In genomic region chr4:110632506-110633357, GRCh38 we compare ENCODE assay signal across 12 cellular contexts. TPM values are rescaled to one million over a fixed set of nuclear protein-coding genes. Genes with fewer than 3 reads are reported as not detected.
A peak's percentile ranks its signal among the peaks of the same experiment; 100 is the strongest.
DNase-seq lines count a peak whose midpoint lies in the region; ATAC-seq, FAIRE-seq and TF ChIP-seq lines count a peak whose summit lies in the region.
"Had no signal": no experiment of that assay in that cellular context is flagged by ENCODE, and none has a peak within 500 bp of the region (broad histone marks: within the 10 kb centered on the region; RNA-seq: fewer than 3 reads in every experiment).

No MANE protein-coding gene starts in this region.

- H3K4me1 Mint-ChIP-seq in astrocyte (ENCODE audit: low read depth, unreplicated experiment): peaks cover 9% of the 10 kb centered on the region

- H2AFZ ChIP-seq in astrocyte (ENCODE audit: low read depth, low read length) (peak overlapping the region; percentile 89), keratinocyte (ENCODE audit: control insufficient read depth, low read length) (no peak overlapping the region)

- peaks cover 93% of the 10 kb centered on the region for H3K27me3 ChIP-seq in astrocyte (ENCODE audit: insufficient read depth, low read length)
- peaks cover 92% of the 10 kb centered on the region for H3K27me3 ChIP-seq in keratinocyte (ENCODE audit: control insufficient read depth, extremely low read depth, insufficient read depth, low read length)
- peaks cover 41 to 100% (median 100%) of the 10 kb centered on the region in 3 donors for H3K27me3 ChIP-seq in stomach

- H3K9me3 ChIP-seq in astrocyte (ENCODE audit: insufficient read depth, low read depth, low read length) (peaks cover 10% of the 10 kb centered on the region), keratinocyte (ENCODE audit: control insufficient read depth, low read depth, low read length) (peaks cover 2% of the 10 kb centered on the region), stomach (peaks cover 0 to 9% (median 0%) of the 10 kb centered on the region in 4 donors)

- H3K36me3 ChIP-seq in astrocyte (ENCODE audit: insufficient read depth, low read length) (no peaks in the 10 kb centered on the region), keratinocyte (ENCODE audit: control insufficient read depth in 2 of 2, extremely low read depth in 1 of 2, insufficient read depth in 2 of 2, low read length in 2 of 2) (no peaks in the 10 kb centered on the region), stomach (no peaks in the 10 kb centered on the region)

- FAIRE-seq in astrocyte (lab: Jason Lieb, UNC): no peak
- no peak for FAIRE-seq in keratinocyte (lab: Jason Lieb, UNC)

- H3K36me3 Mint-ChIP-seq in astrocyte (ENCODE audit: low read depth, unreplicated experiment): peaks cover 18% of the 10 kb centered on the region

- H3K4me2 ChIP-seq in astrocyte (ENCODE audit: low read length) (peak overlapping the region; percentile 92), keratinocyte (ENCODE audit: control insufficient read depth, extremely low read depth, insufficient read depth, low read depth, low read length) (peak overlapping the region; percentile 67)

- intact Hi-C loops in stomach (cut with DNase I; ENCODE audit: low total_unique reads): loop anchor here (5.0 kb wide), 1 partner anchor 330 kb away; no protein-coding TSS in a partner anchor

- no peaks in the 10 kb centered on the region for H3K9me1 ChIP-seq in keratinocyte (ENCODE audit: control insufficient read depth, extremely low read depth, insufficient read depth, low read length)

- no peak for TF ChIP-seq EP300 in stomach (IDR thresholded peaks at IDR 0.05)

- H3K27ac Mint-ChIP-seq in astrocyte (ENCODE audit: unreplicated experiment): peak overlapping the region; percentile 62

- peak; percentile 51 for DNase-seq in activated CD8-positive, alpha-beta memory T cell treated with anti-CD3 and anti-CD28 coated beads, Interleukin-2, amount 50 U/mL, for 48 hours
- no peak for DNase-seq in activated CD8-positive, alpha-beta memory T cell treated with anti-CD3 and anti-CD28 coated beads for 24 hours
- DNase-seq in astrocyte (ENCODE audit: low read depth) (no peak), keratinocyte (ENCODE audit: low read depth, low spot score) (no peak), stomach (no peak), DMS79 (lab: John Stamatoyannopoulos, UW) (no peak)
- DNase-seq: activated CD4-positive, alpha-beta T cell treated with anti-CD3 and anti-CD28 coated beads, Interleukin-2, amount 50 U/mL, for 4 hours had no signal

- peaks cover 3% of the 10 kb centered on the region for H4K20me1 ChIP-seq in astrocyte (ENCODE audit: insufficient read depth, low read length)
- H4K20me1 ChIP-seq in keratinocyte (ENCODE audit: control insufficient read depth, extremely low read depth, insufficient read depth, low read length): no peaks in the 10 kb centered on the region

- dilution Hi-C loops in keratinocyte (cut with MboI; ENCODE audit: extremely low pct_ligation_motif_present, low sequenced_read_pairs): loop anchor here (25.0 kb wide), 1 partner anchor 330 kb away; no protein-coding TSS in a partner anchor

- peak overlapping the region; percentile 78 for H3K4me3 Mint-ChIP-seq in astrocyte (ENCODE audit: unreplicated experiment)

- H3K27ac ChIP-seq in astrocyte (ENCODE audit: low read depth, low read length) (no peak overlapping the region), keratinocyte (ENCODE audit: control insufficient read depth, insufficient read depth, low read length) (no peak overlapping the region), stomach (no peak overlapping the region)
- H3K27ac ChIP-seq: C4-2B had no signal

- TF ChIP-seq CTCF in astrocyte (IDR thresholded peaks at IDR 0.05; ENCODE audit: insufficient read depth, low read depth, low read length) (no peak), keratinocyte (optimal IDR thresholded peaks at IDR 0.05 in 1 of 3, IDR thresholded peaks at IDR 0.05 in 1 of 3, conservative IDR thresholded peaks at IDR 0.05 in 1 of 3; ENCODE audit: extremely low read depth in 1 of 3, insufficient read depth in 2 of 3, low read length in 3 of 3) (no peak), stomach (IDR thresholded peaks at IDR 0.05) (no peak)

- no peaks in the 10 kb centered on the region for H3K79me2 ChIP-seq in astrocyte (ENCODE audit: insufficient read depth, low read length)
- H3K79me2 ChIP-seq in keratinocyte (ENCODE audit: control insufficient read depth, insufficient read depth, low read length): no peaks in the 10 kb centered on the region

- no peak overlapping the region for H3K9ac ChIP-seq in astrocyte (ENCODE audit: low read length)
- no peak overlapping the region for H3K9ac ChIP-seq in keratinocyte (ENCODE audit: control insufficient read depth, extremely low read depth, insufficient read depth, low read length)

- TF ChIP-seq POLR2A in stomach (IDR thresholded peaks at IDR 0.05): no peak

- H3K9me3 Mint-ChIP-seq in astrocyte (ENCODE audit: unreplicated experiment): peaks cover 42% of the 10 kb centered on the region

- peaks cover 12% of the 10 kb centered on the region for H3K4me1 ChIP-seq in astrocyte (ENCODE audit: insufficient read depth, low read length)
- H3K4me1 ChIP-seq in keratinocyte (ENCODE audit: control insufficient read depth, extremely low read depth, insufficient read depth, low read length): no peaks in the 10 kb centered on the region
- peaks cover 16 to 64% (median 51%) of the 10 kb centered on the region in 4 donors for H3K4me1 ChIP-seq in stomach

- ATAC-seq in HG03135 (IDR thresholded peaks at IDR 0.05; ENCODE audit: unreplicated experiment) (no peak), GM18873 (IDR thresholded peaks at IDR 0.05; ENCODE audit: low FRiP score, unreplicated experiment) (no peak)

- WGBS in stomach, 5 donors: 5 to 9% (median 5%) methylated on average over 44 to 58 of the region's 58 CpGs

- H3K27me3 Mint-ChIP-seq in astrocyte (ENCODE audit: low read depth, unreplicated experiment): peaks cover 81% of the 10 kb centered on the region

- H3K4me3 ChIP-seq in astrocyte (ENCODE audit: insufficient read depth, low read depth, low read length) (peak overlapping the region; percentile 44), keratinocyte (ENCODE audit: control insufficient read depth in 2 of 3, extremely low read depth in 1 of 3, insufficient read depth in 2 of 3, low read depth in 1 of 3, low read length in 3 of 3) (peak overlapping the region in 2 of 3 experiments; percentile 27 to 44), stomach (peak overlapping the region; percentile 29 to 53 (median 35))
- H3K4me3 ChIP-seq: lung had no signal

RNA-seq across cellular contexts. Expression of gene PITX2, which starts 9.9 kb away (rescaled TPM):
- total RNA-seq in astrocyte (3.8 and 4.2 TPM in 2 replicates), stomach (1 to 10 TPM in 2 of 5 donors, not detected in 3; 1.1 to 2.6 TPM)
- polyA plus RNA-seq in keratinocyte (not detected in 3 replicates), stomach (under 1 TPM in 1 of 3 donors, not detected in 2; 0.53 TPM)
- polyA plus RNA-seq in keratinocyte (2011; ENCODE audit: low read depth): not detected
- polyA plus RNA-seq in keratinocyte (2011; cell fraction: cytosol; rRNA removed): not detected in 2 replicates
- not detected in 2 replicates for polyA plus RNA-seq in keratinocyte (2011; cell fraction: nucleus; rRNA removed)
- polyA plus RNA-seq in keratinocyte (2012; ENCODE audit: low replicate concordance): not detected in 2 replicates
- not detected in 3 replicates for polyA minus RNA-seq in keratinocyte
- not detected for polyA minus RNA-seq in keratinocyte (2011; cell fraction: cytosol; rRNA and poly(A)+ RNA removed)
- polyA minus RNA-seq in keratinocyte (2011; cell fraction: nucleus; rRNA and poly(A)+ RNA removed): not detected in 2 replicates
- total RNA-seq: dermis blood vessel endothelial cell, lung had no signal
- polyA plus RNA-seq: lung had no signal
